Comparison of ENCODE assay signal across 13 cellular contexts in genomic region chr14:77612011-77612620, GRCh38. TPM values are rescaled to one million over a fixed set of nuclear protein-coding genes. Genes with fewer than 3 reads are reported as not detected.
A peak's percentile ranks its signal among the peaks of the same experiment; 100 is the strongest.
DNase-seq lines count a peak whose midpoint lies in the region; ATAC-seq and TF ChIP-seq lines count a peak whose summit lies in the region.
"Had no signal": no experiment of that assay in that cellular context is flagged by ENCODE, and none has a peak within 500 bp of the region (broad histone marks: within the 10 kb centered on the region; RNA-seq: fewer than 3 reads in every experiment).

No MANE protein-coding gene starts in this region.

- peak overlapping the region in 1 of 5 experiments; percentile 38 for H3K27ac Mint-ChIP-seq in brain
- H3K27ac Mint-ChIP-seq: T-helper 1 cell treated with Interleukin-12 subunit alpha and Interleukin-12 subunit beta and Interleukin-4 antibody, amounts not matched to agents 30 μg/mL and 1 μg/mL, for 36 hours had no signal

- H4K20me1 ChIP-seq in Karpas-422 (ENCODE audit: insufficient read depth, low read depth, low read length), result peaks cover 8% of the 10 kb centered on the region; the same call in 1 of the 2 replicates

- H3K36me3 Mint-ChIP-seq in brain, result peaks cover 8% of the 10 kb centered on the region

- H3K4me3 Mint-ChIP-seq in brain, result peak overlapping the region in 3 of 5 experiments; percentile 11 to 65 (median 16)
- H3K4me3 Mint-ChIP-seq: T-helper 1 cell treated with Interleukin-12 subunit alpha and Interleukin-12 subunit beta and Interleukin-4 antibody, amounts not matched to agents 30 μg/mL and 1 μg/mL, for 36 hours had no signal

- peaks cover 12% of the 10 kb centered on the region for H3K27me3 Mint-ChIP-seq in brain
- H3K27me3 Mint-ChIP-seq: activated naive CD8-positive, alpha-beta T cell had no signal

- WGBS in suprapubic skin, result 82% methylated on average over 2 of the region's 2 CpGs

- H3K79me2 ChIP-seq in Karpas-422 (ENCODE audit: low read length), result peaks cover 87% of the 10 kb centered on the region

- H3K9me3 Mint-ChIP-seq in brain, result no peaks in the 10 kb centered on the region
- H3K9me3 Mint-ChIP-seq: T-helper 1 cell treated with Interleukin-12 subunit alpha and Interleukin-12 subunit beta and Interleukin-4 antibody, amounts not matched to agents 30 μg/mL and 1 μg/mL, for 36 hours had no signal

- H3K4me3 ChIP-seq in Karpas-422 (ENCODE audit: low read length) (no peak overlapping the region), suprapubic skin (no peak overlapping the region)
- H3K4me3 ChIP-seq: upper lobe of right lung had no signal

- no peak for TF ChIP-seq CTCF in brain (conservative IDR thresholded peaks at IDR 0.05)
- no peak for TF ChIP-seq CTCF in suprapubic skin (IDR thresholded peaks at IDR 0.05)

- peaks cover 53% of the 10 kb centered on the region for H3K4me1 Mint-ChIP-seq in brain

- H3K9me3 ChIP-seq in Karpas-422 (ENCODE audit: low read length) (no peaks in the 10 kb centered on the region), suprapubic skin (no peaks in the 10 kb centered on the region)
- H3K9me3 ChIP-seq: BE2C, upper lobe of right lung had no signal

- no peak for ATAC-seq in GM19463 (IDR thresholded peaks at IDR 0.05; ENCODE audit: unreplicated experiment)
- ATAC-seq: upper lobe of right lung had no signal

- no peak for TF ChIP-seq POLR2A in suprapubic skin (IDR thresholded peaks at IDR 0.05)

- no peaks in the 10 kb centered on the region for H3K9me2 ChIP-seq in Karpas-422 (replicated peaks; ENCODE audit: insufficient read depth, low read length)

- DNase-seq in AG08395 (ENCODE audit: low spot score), result peak; percentile 11
- no peak for DNase-seq in Karpas-422
- peak; percentile 73 for DNase-seq in medulla oblongata (ENCODE audit: extremely low spot score)
- DNase-seq in activated naive CD4-positive, alpha-beta T cell treated with anti-CD3 and anti-CD28 coated beads, Interleukin-2, amount 50 U/mL, for 16 hours, result no peak
- no peak for DNase-seq in suprapubic skin (ENCODE audit: low spot score in 2 of 2)
- no peak for DNase-seq in NOMO-1 treated with DMSO at 0.1 percent for 48 hours (lab: John Stamatoyannopoulos, UW; ENCODE audit: unreplicated experiment)
- DNase-seq: BE2C, NCI-H1694 treated with DMSO at 0.1 percent for 48 hours, upper lobe of right lung had no signal

- H3K36me3 ChIP-seq in Karpas-422 (ENCODE audit: insufficient read depth, low read length) (peaks cover 4% of the 10 kb centered on the region; the same call in 1 of the 2 replicates), suprapubic skin (no peaks in the 10 kb centered on the region)
- H3K36me3 ChIP-seq: BE2C, upper lobe of right lung had no signal

- H3K4me1 ChIP-seq in Karpas-422 (ENCODE audit: low read length) (peaks cover 54% of the 10 kb centered on the region), suprapubic skin (peaks cover 40% of the 10 kb centered on the region)

- no peak for TF ChIP-seq EP300 in suprapubic skin (IDR thresholded peaks at IDR 0.05)

- peak overlapping the region; percentile 31 for H3K4me2 ChIP-seq in Karpas-422 (ENCODE audit: low read depth, low read length, poor library complexity, severe bottlenecking)

- H2AFZ ChIP-seq in Karpas-422 (ENCODE audit: low read length), result no peak overlapping the region

- H3K27me3 ChIP-seq in Karpas-422 (ENCODE audit: low read length), result no peaks in the 10 kb centered on the region
- H3K27me3 ChIP-seq in suprapubic skin, result no peaks in the 10 kb centered on the region
- H3K27me3 ChIP-seq: BE2C, upper lobe of right lung had no signal

- H3K9ac ChIP-seq in Karpas-422 (ENCODE audit: low read length), result no peak overlapping the region

- H3K27ac ChIP-seq in Karpas-422 (ENCODE audit: low read length) (peak overlapping the region; percentile 58; the same call in 1 of the 2 replicates), suprapubic skin (no peak overlapping the region)
- H3K27ac ChIP-seq: upper lobe of right lung had no signal

RNA-seq across cellular contexts. Expression of gene SPTLC2, which starts 4.3 kb away (rescaled TPM):
- 70.9 and 97.0 TPM in 2 replicates for total RNA-seq in Karpas-422 (2014; rRNA removed; shearing (Covaris generic); ENCODE audit: low replicate concordance)
- polyA plus RNA-seq in brain (ENCODE audit: insufficient read depth, low read depth, low replicate concordance), result 24.8 TPM
- total RNA-seq in suprapubic skin, result 10 to 100 TPM; 18.9 to 24.6 (median 22.8) TPM

Comparison
In these comparisons a context has a peak if more than half of its experiments do, and no peak if none do; other contexts are left out.
1. DNase-seq: peak in AG08395 (single experiment) and medulla oblongata (single experiment); none in Karpas-422 (single experiment), activated naive CD4-positive, alpha-beta T cell treated with anti-CD3 and anti-CD28 coated beads, Interleukin-2, amount 50 U/mL, for 16 hours (single experiment), suprapubic skin (0 of 2) and NOMO-1 treated with DMSO at 0.1 percent for 48 hours (single experiment).